In genomic region chr2:189304360-189304759, GRCh38 we compare ENCODE assay signal across 15 cellular contexts.
DNase-seq lines count a peak whose midpoint lies in the region; ATAC-seq, FAIRE-seq and TF ChIP-seq lines count a peak whose summit lies in the region.
"Had no signal": no experiment of that assay in that cellular context is flagged by ENCODE, and none has a peak within 500 bp of the region (broad histone marks: within the 10 kb centered on the region; RNA-seq: fewer than 3 reads in every experiment).

No MANE protein-coding gene starts in this region.

- H3K27ac Mint-ChIP-seq in activated CD4-positive, alpha-beta memory T cell treated with anti-CD3 and anti-CD28 coated beads, Interleukin-2, amount 10 ng/mL, durations not matched to agents 7 days and 5 days: peak overlapping the region; percentile 64
- H3K27ac Mint-ChIP-seq in activated naive CD4-positive, alpha-beta T cell treated with anti-CD3 and anti-CD28 coated beads, Interleukin-2, amount 50 U/mL, for 72 hours: peak overlapping the region; percentile 81 to 89
- H3K27ac Mint-ChIP-seq: CD14-positive monocyte had no signal

- no peaks in the 10 kb centered on the region for H3K27me3 ChIP-seq in Peyer's patch
- H3K27me3 ChIP-seq: tibial artery had no signal

- no peak for FAIRE-seq in urothelium cell line (lab: Jason Lieb, UNC)
- FAIRE-seq: endothelial cell of umbilical vein had no signal

- ATAC-seq in activated naive CD4-positive, alpha-beta T cell treated with anti-CD3 and anti-CD28 coated beads, Interleukin-2, amount 50 U/mL, for 72 hours: peak; percentile 63 to 87
- ATAC-seq in GM19455 (IDR thresholded peaks at IDR 0.05; ENCODE audit: unreplicated experiment): no peak
- ATAC-seq: left cardiac atrium had no signal

- peaks cover 5% of the 10 kb centered on the region for H3K36me3 Mint-ChIP-seq in activated CD4-positive, alpha-beta memory T cell treated with anti-CD3 and anti-CD28 coated beads, Interleukin-2, amount 10 ng/mL, durations not matched to agents 7 days and 5 days (ENCODE audit: low read depth)
- H3K36me3 Mint-ChIP-seq in activated naive CD4-positive, alpha-beta T cell treated with anti-CD3 and anti-CD28 coated beads, Interleukin-2, amount 50 U/mL, for 72 hours: peaks cover 4 to 57% of the 10 kb centered on the region in 2 donors
- H3K36me3 Mint-ChIP-seq: CD14-positive monocyte had no signal

- peak in 2 of 3 donors; percentile 38 to 50 for DNase-seq in Peyer's patch
- peak; percentile 55 for DNase-seq in activated CD4-positive, alpha-beta memory T cell treated with anti-CD3 and anti-CD28 coated beads, Interleukin-2, amount 10 ng/mL, durations not matched to agents 7 days and 5 days
- DNase-seq in activated naive CD4-positive, alpha-beta T cell treated with anti-CD3 and anti-CD28 coated beads, Interleukin-2, amount 50 U/mL, for 72 hours (ENCODE audit: low spot score in 2 of 2): peak; percentile 9 to 61
- peak; percentile 14 to 24 for DNase-seq in stimulated activated CD4-positive, alpha-beta T cell treated with anti-CD3 and anti-CD28 coated beads, Interleukin-4, amount 100 ng/mL, for 48 hours (ENCODE audit: low read depth in 2 of 2)
- no peak for DNase-seq in urothelium cell line (ENCODE audit: low spot score)
- DNase-seq in NCI-H524 treated with DMSO at 0.1 percent for 48 hours (lab: John Stamatoyannopoulos, UW): no peak
- no peak for DNase-seq in NCI-H1105 treated with DMSO at 0.1 percent for 48 hours (lab: John Stamatoyannopoulos, UW)
- DNase-seq: GF-D8, left cardiac atrium, NCI-H2171 treated with DMSO at 0.1 percent for 48 hours, tibial artery had no signal

- H3K4me3 ChIP-seq in Peyer's patch: no peak overlapping the region
- H3K4me3 ChIP-seq: HAP-1, tibial artery had no signal

- CTCF ChIA-PET in activated CD4-positive, alpha-beta memory T cell treated with anti-CD3 and anti-CD28 coated beads, Interleukin-2, amount 10 ng/mL, durations not matched to agents 7 days and 5 days (lab: Charles Lee): interaction anchor here (0.7 to 1.4 kb wide), 2 partner anchors 11 to 45 kb away, joined by 3 read pairs; no protein-coding TSS in a partner anchor

- no peak for TF ChIP-seq POLR2A in Peyer's patch (IDR thresholded peaks at IDR 0.05)

- peaks cover 44% of the 10 kb centered on the region for H3K4me1 Mint-ChIP-seq in activated CD4-positive, alpha-beta memory T cell treated with anti-CD3 and anti-CD28 coated beads, Interleukin-2, amount 10 ng/mL, durations not matched to agents 7 days and 5 days
- H3K4me1 Mint-ChIP-seq: CD14-positive monocyte had no signal

- H3K27ac ChIP-seq in Peyer's patch: no peak overlapping the region
- H3K27ac ChIP-seq: tibial artery had no signal

- H3K9me3 ChIP-seq in Peyer's patch: no peaks in the 10 kb centered on the region
- H3K9me3 ChIP-seq: HAP-1, tibial artery had no signal

- H3K4me1 ChIP-seq in Peyer's patch: no peaks in the 10 kb centered on the region
- H3K4me1 ChIP-seq: HAP-1 had no signal

- H3K36me3 ChIP-seq in Peyer's patch: no peaks in the 10 kb centered on the region
- H3K36me3 ChIP-seq: HAP-1, tibial artery had no signal

- no peaks in the 10 kb centered on the region for H3K27me3 Mint-ChIP-seq in activated CD4-positive, alpha-beta memory T cell treated with anti-CD3 and anti-CD28 coated beads, Interleukin-2, amount 10 ng/mL, durations not matched to agents 7 days and 5 days

- no peak for TF ChIP-seq CTCF in Peyer's patch (IDR thresholded peaks at IDR 0.05)

- no peak overlapping the region for H3K4me3 Mint-ChIP-seq in activated CD4-positive, alpha-beta memory T cell treated with anti-CD3 and anti-CD28 coated beads, Interleukin-2, amount 10 ng/mL, durations not matched to agents 7 days and 5 days
- H3K4me3 Mint-ChIP-seq: CD14-positive monocyte had no signal

- POLR2A ChIA-PET in activated CD4-positive, alpha-beta memory T cell treated with anti-CD3 and anti-CD28 coated beads, Interleukin-2, amount 10 ng/mL, durations not matched to agents 7 days and 5 days (lab: Charles Lee): interaction anchor here (2.0 kb wide), 1 partner anchor 136 kb away, joined by 6 read pairs; no protein-coding TSS in a partner anchor

- H3K9me3 Mint-ChIP-seq in activated CD4-positive, alpha-beta memory T cell treated with anti-CD3 and anti-CD28 coated beads, Interleukin-2, amount 10 ng/mL, durations not matched to agents 7 days and 5 days: peaks cover 3% of the 10 kb centered on the region
- H3K9me3 Mint-ChIP-seq in activated naive CD4-positive, alpha-beta T cell treated with anti-CD3 and anti-CD28 coated beads, Interleukin-2, amount 50 U/mL, for 72 hours: peaks cover 0 to 16% of the 10 kb centered on the region in 2 donors

Comparison
In these comparisons a context has a peak if more than half of its experiments do, and no peak if none do; other contexts are left out.
1. DNase-seq: peak in Peyer's patch (2 of 3), activated CD4-positive, alpha-beta memory T cell treated with anti-CD3 and anti-CD28 coated beads, Interleukin-2, amount 10 ng/mL, durations not matched to agents 7 days and 5 days (single experiment), activated naive CD4-positive, alpha-beta T cell treated with anti-CD3 and anti-CD28 coated beads, Interleukin-2, amount 50 U/mL, for 72 hours (2 of 2) and stimulated activated CD4-positive, alpha-beta T cell treated with anti-CD3 and anti-CD28 coated beads, Interleukin-4, amount 100 ng/mL, for 48 hours (2 of 2); none in urothelium cell line (single experiment), NCI-H524 treated with DMSO at 0.1 percent for 48 hours (single experiment) and NCI-H1105 treated with DMSO at 0.1 percent for 48 hours (single experiment).